Comparison of ENCODE assay signal across 15 cellular contexts in genomic region chr14:71048393-71048792, GRCh38.
DNase-seq lines count a peak whose midpoint lies in the region; ATAC-seq and TF ChIP-seq lines count a peak whose summit lies in the region.
"Had no signal": no experiment of that assay in that cellular context is flagged by ENCODE, and none has a peak within 500 bp of the region (broad histone marks: within the 10 kb centered on the region; RNA-seq: fewer than 3 reads in every experiment).

No MANE protein-coding gene starts in this region.

- H3K36me3 ChIP-seq in SK-N-MC (ENCODE audit: insufficient read depth, low read length) (peaks cover 53% of the 10 kb centered on the region), mesenchymal stem cell (ENCODE audit: control insufficient read depth in 1 of 2, insufficient read depth in 2 of 2, low read depth in 1 of 2, low read length in 2 of 2) (peaks cover 11 to 74% of the 10 kb centered on the region in 2 experiments), mesendoderm (ENCODE audit: control insufficient read depth, insufficient read depth, low read length) (no peaks in the 10 kb centered on the region)

- no peak overlapping the region for H3K9ac ChIP-seq in SK-N-MC (ENCODE audit: insufficient read length)
- no peak overlapping the region for H3K9ac ChIP-seq in mesenchymal stem cell (ENCODE audit: low read length)
- H3K9ac ChIP-seq in mesendoderm (ENCODE audit: low read length) = no peak overlapping the region
- H3K9ac ChIP-seq: KMS-11 had no signal

- H3K56ac ChIP-seq in mesendoderm (ENCODE audit: low read length) = no peak overlapping the region

- H3K4me2 ChIP-seq in mesenchymal stem cell (ENCODE audit: low read length, poor library complexity, severe bottlenecking) = no peak overlapping the region
- no peak overlapping the region for H3K4me2 ChIP-seq in mesendoderm (ENCODE audit: low read length)
- H3K4me2 ChIP-seq: GM23338, KMS-11 had no signal

- H3K4me1 Mint-ChIP-seq in natural killer cell (peaks cover 8 to 16% of the 10 kb centered on the region in 2 donors), immature natural killer cell (peaks cover 7 to 24% of the 10 kb centered on the region in 2 donors)
- peaks cover 7 to 14% of the 10 kb centered on the region in 2 donors for H3K4me1 Mint-ChIP-seq in natural killer cell treated with Interleukin-12 subunit alpha and Interleukin-12 subunit beta and Interleukin-15 and Interleukin-18, amount 100 ng/mL, for 72 hours (ENCODE audit: low read depth in 2 of 2)
- H3K4me1 Mint-ChIP-seq: GM23338 had no signal

- H3K23ac ChIP-seq in mesenchymal stem cell (ENCODE audit: low read length in 2 of 2) = no peak overlapping the region
- H3K23ac ChIP-seq in mesendoderm (ENCODE audit: low read length) = no peak overlapping the region

- peaks cover 0 to 4% of the 10 kb centered on the region in 2 donors for H3K9me3 Mint-ChIP-seq in natural killer cell
- no peaks in the 10 kb centered on the region for H3K9me3 Mint-ChIP-seq in natural killer cell treated with Interleukin-12 subunit alpha and Interleukin-12 subunit beta and Interleukin-15 and Interleukin-18, amount 100 ng/mL, for 72 hours
- peaks cover 0 to 10% (median 8%) of the 10 kb centered on the region in 6 donors for H3K9me3 Mint-ChIP-seq in immature natural killer cell
- H3K9me3 Mint-ChIP-seq: GM23338 had no signal

- H3K27ac Mint-ChIP-seq in natural killer cell = peak overlapping the region; percentile 16 to 24
- no peak overlapping the region for H3K27ac Mint-ChIP-seq in natural killer cell treated with Interleukin-12 subunit alpha and Interleukin-12 subunit beta and Interleukin-15 and Interleukin-18, amount 100 ng/mL, for 72 hours
- H3K27ac Mint-ChIP-seq in immature natural killer cell = peak overlapping the region in 4 of 6 donors; percentile 22 to 76 (median 36)
- H3K27ac Mint-ChIP-seq: GM23338 had no signal

- H3K4me1 ChIP-seq in mesenchymal stem cell (ENCODE audit: control insufficient read depth, insufficient read depth, low read depth, low read length) (no peaks in the 10 kb centered on the region), mesendoderm (ENCODE audit: control insufficient read depth, low read depth, low read length) (no peaks in the 10 kb centered on the region)

- no peak overlapping the region for H4K5ac ChIP-seq in mesendoderm (ENCODE audit: low read length)

- H2AFZ ChIP-seq in mesenchymal stem cell (ENCODE audit: low read depth, low read length) = no peak overlapping the region
- H2AFZ ChIP-seq: GM23338 had no signal

- ATAC-seq in natural killer cell = no peak
- no peak for ATAC-seq in natural killer cell treated with Interleukin-12 subunit alpha and Interleukin-12 subunit beta and Interleukin-15 and Interleukin-18, amount 100 ng/mL, for 72 hours
- ATAC-seq: GM23338, HCT116 had no signal

- no peak overlapping the region for H3K14ac ChIP-seq in mesenchymal stem cell (ENCODE audit: low read length in 2 of 2)

- H3K27ac ChIP-seq in SK-N-MC (peak overlapping the region; percentile 38; the same call in 1 of the 2 replicates), mesenchymal stem cell (ENCODE audit: low read length, poor library complexity, severe bottlenecking) (no peak overlapping the region), mesendoderm (ENCODE audit: low read depth, low read length) (no peak overlapping the region)
- H3K27ac ChIP-seq: KMS-11 had no signal

- no peaks in the 10 kb centered on the region for H3K27me3 ChIP-seq in mesenchymal stem cell (ENCODE audit: control insufficient read depth in 1 of 2, insufficient read depth in 1 of 2, low read length in 2 of 2)
- H3K27me3 ChIP-seq in mesendoderm (ENCODE audit: insufficient read depth, low read length, poor library complexity) = no peaks in the 10 kb centered on the region
- H3K27me3 ChIP-seq: MG63 had no signal

- no peak overlapping the region for H2AK5ac ChIP-seq in mesenchymal stem cell (ENCODE audit: low read length, severe bottlenecking)
- no peak overlapping the region for H2AK5ac ChIP-seq in mesendoderm (ENCODE audit: low read length)

- no peak overlapping the region for H4K91ac ChIP-seq in mesenchymal stem cell (ENCODE audit: low read length)

- no peaks in the 10 kb centered on the region for H3K79me2 ChIP-seq in mesendoderm (ENCODE audit: control insufficient read depth, insufficient read depth, low read length)

- no peak for TF ChIP-seq CTCF in natural killer cell (IDR thresholded peaks at IDR 0.05)

- peaks cover 11% of the 10 kb centered on the region for H3K79me1 ChIP-seq in mesenchymal stem cell (replicated peaks; ENCODE audit: low read length, poor library complexity, severe bottlenecking)
- peaks cover 2% of the 10 kb centered on the region for H3K79me1 ChIP-seq in mesendoderm (ENCODE audit: low read length)

- H3K18ac ChIP-seq in mesenchymal stem cell (ENCODE audit: low read depth in 1 of 2, low read length in 2 of 2) = no peak overlapping the region
- H3K18ac ChIP-seq in mesendoderm (ENCODE audit: low read length) = no peak overlapping the region

- H2BK12ac ChIP-seq in mesenchymal stem cell (ENCODE audit: low read length in 2 of 2) = no peak overlapping the region

- no peak overlapping the region for H2BK5ac ChIP-seq in mesenchymal stem cell (ENCODE audit: low read depth, low read length, poor library complexity, severe bottlenecking)
- no peak overlapping the region for H2BK5ac ChIP-seq in mesendoderm (ENCODE audit: low read length)

- H3K9me3 ChIP-seq in SK-N-MC (ENCODE audit: low read depth, low read length) (no peaks in the 10 kb centered on the region), mesenchymal stem cell (ENCODE audit: control insufficient read depth, low read length) (no peaks in the 10 kb centered on the region)
- H3K9me3 ChIP-seq: MG63 had no signal

- no peak for DNase-seq in natural killer cell
- DNase-seq in natural killer cell treated with Interleukin-12 subunit alpha and Interleukin-12 subunit beta and Interleukin-15 and Interleukin-18, amount 100 ng/mL, for 72 hours (ENCODE audit: low spot score) = no peak
- no peak for DNase-seq in SK-N-MC (ENCODE audit: low read depth, low spot score)
- no peak for DNase-seq in immature natural killer cell
- DNase-seq in DMS79 treated with DMSO at 0.1 percent for 48 hours (lab: John Stamatoyannopoulos, UW) = no peak
- DNase-seq in mesenchymal stem cell = no peak
- no peak for DNase-seq in mesendoderm
- DNase-seq: GDM1, MG63, NCI-H1092, NCI-H2227 treated with DMSO at 0.1 percent for 48 hours, NCI-H524 had no signal

- no peak overlapping the region for H4K8ac ChIP-seq in mesenchymal stem cell (ENCODE audit: low read length)
- H4K8ac ChIP-seq in mesendoderm (ENCODE audit: low read depth, low read length) = no peak overlapping the region

- no peak overlapping the region for H2BK15ac ChIP-seq in mesenchymal stem cell (ENCODE audit: low read depth, poor library complexity, severe bottlenecking)
- no peak overlapping the region for H2BK15ac ChIP-seq in mesendoderm (replicated peaks; ENCODE audit: low read depth)

- H2BK120ac ChIP-seq in mesenchymal stem cell (ENCODE audit: low read depth, low read length) (no peak overlapping the region), mesendoderm (ENCODE audit: low read depth, low read length) (no peak overlapping the region)

- intact Hi-C loops in natural killer cell (cut with micrococcal nuclease) = no loop called here

- no peaks in the 10 kb centered on the region for H3K27me3 Mint-ChIP-seq in natural killer cell (ENCODE audit: low read depth in 2 of 2)
- H3K27me3 Mint-ChIP-seq in natural killer cell treated with Interleukin-12 subunit alpha and Interleukin-12 subunit beta and Interleukin-15 and Interleukin-18, amount 100 ng/mL, for 72 hours = no peaks in the 10 kb centered on the region
- peaks cover 2% of the 10 kb centered on the region in 3 donors for H3K27me3 Mint-ChIP-seq in immature natural killer cell (ENCODE audit: low read depth in 3 of 3)

- no peak overlapping the region for H3K4me3 Mint-ChIP-seq in natural killer cell
- no peak overlapping the region for H3K4me3 Mint-ChIP-seq in natural killer cell treated with Interleukin-12 subunit alpha and Interleukin-12 subunit beta and Interleukin-15 and Interleukin-18, amount 100 ng/mL, for 72 hours
- H3K4me3 Mint-ChIP-seq in immature natural killer cell = no peak overlapping the region
- H3K4me3 Mint-ChIP-seq: GM23338 had no signal

- no peak overlapping the region for H3K4ac ChIP-seq in mesenchymal stem cell (ENCODE audit: low read depth in 1 of 2, low read length in 2 of 2)
- H3K4ac ChIP-seq in mesendoderm (ENCODE audit: low read depth, low read length) = no peak overlapping the region

- H3K36me3 Mint-ChIP-seq in natural killer cell = peaks cover 9% of the 10 kb centered on the region
- H3K36me3 Mint-ChIP-seq in natural killer cell treated with Interleukin-12 subunit alpha and Interleukin-12 subunit beta and Interleukin-15 and Interleukin-18, amount 100 ng/mL, for 72 hours = peaks cover 21% of the 10 kb centered on the region
- peaks cover 19 to 46% (median 23%) of the 10 kb centered on the region in 3 donors for H3K36me3 Mint-ChIP-seq in immature natural killer cell

- no peak overlapping the region for H3K4me3 ChIP-seq in SK-N-MC
- H3K4me3 ChIP-seq in mesenchymal stem cell (ENCODE audit: insufficient read depth in 1 of 2, low read depth in 1 of 2, low read length in 2 of 2) = no peak overlapping the region
- H3K4me3 ChIP-seq in mesendoderm (ENCODE audit: low read length) = no peak overlapping the region
- H3K4me3 ChIP-seq: GM23338, MG63 had no signal

Comparison
In these comparisons a context has a peak if more than half of its experiments do, and no peak if none do; other contexts are left out.
1. H3K27ac Mint-ChIP-seq: peak in natural killer cell (2 of 2) and immature natural killer cell (4 of 6); none in natural killer cell treated with Interleukin-12 subunit alpha and Interleukin-12 subunit beta and Interleukin-15 and Interleukin-18, amount 100 ng/mL, for 72 hours (0 of 2).